In the genomic region with DNA sequence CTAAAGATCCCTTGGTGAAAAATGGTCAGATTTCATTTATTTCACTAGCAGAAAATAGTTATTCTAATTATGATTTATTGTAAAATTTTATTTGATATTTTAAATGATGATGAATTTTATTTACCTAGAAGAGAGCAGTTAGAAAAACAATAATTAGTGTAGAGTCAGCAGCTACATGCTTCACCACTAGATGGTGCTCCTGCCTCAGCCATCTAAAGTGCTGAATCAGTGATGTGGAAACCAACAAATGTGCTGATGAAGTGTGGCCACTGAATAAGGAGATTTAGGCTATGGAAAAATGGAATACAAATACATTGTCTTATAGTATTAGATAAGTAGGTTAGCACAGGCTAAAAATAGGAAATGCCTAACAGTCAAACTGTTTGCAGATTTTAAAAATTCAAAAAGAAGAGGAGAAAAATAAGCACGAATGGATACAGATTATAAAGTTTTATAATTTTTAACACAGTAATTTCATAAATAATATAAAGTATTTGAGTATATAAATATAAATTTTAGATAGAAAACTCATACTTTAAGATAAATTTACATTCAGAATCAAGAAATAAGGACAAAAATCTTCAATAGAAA, we compare ENCODE assay signal across 8 cellular contexts.
DNase-seq lines count a peak whose midpoint lies in the region; ATAC-seq and TF ChIP-seq lines count a peak whose summit lies in the region.

No MANE protein-coding gene starts in this region.

- 79% methylated on average over 1 of the region's 1 CpG for WGBS in liver

- H3K27me3 Mint-ChIP-seq in CD8-positive, alpha-beta memory T cell, result peaks cover 2 to 13% of the 10 kb centered on the region in 2 donors
- H3K27me3 Mint-ChIP-seq in dendritic cell treated with granulocyte-macrophage colony-stimulating factor and Interleukin-4, amounts not matched to agents 40 ng/mL and 50 ng/mL, for 4 days, result no peaks in the 10 kb centered on the region

- TF ChIP-seq RAD21 in liver (IDR thresholded peaks at IDR 0.05), result peak; percentile 99 to 100

- no peaks in the 10 kb centered on the region for H3K9me3 ChIP-seq in CD8-positive, alpha-beta memory T cell (ENCODE audit: low read length)
- H3K9me3 ChIP-seq in liver (ENCODE audit: control insufficient read depth in 4 of 4, low read length in 3 of 4), result no peaks in the 10 kb centered on the region

- DNase-seq in CD8-positive, alpha-beta memory T cell, result peak; percentile 54 to 80 (median 59)
- DNase-seq in NCI-H748 treated with DMSO at 0.1 percent for 48 hours (lab: John Stamatoyannopoulos, UW), result peak; percentile 35
- DNase-seq in activated CD4-positive, alpha-beta T cell treated with anti-CD3 and anti-CD28 coated beads, Interleukin-2, amount 50 U/mL, for 24 hours (ENCODE audit: low read depth in 1 of 2, low spot score in 1 of 2), result peak; percentile 47 to 66
- DNase-seq in stimulated activated CD4-positive, alpha-beta T cell treated with anti-CD3 and anti-CD28 coated beads, TNF-alpha, amount 100 ng/mL, for 24 hours (ENCODE audit: low read depth in 3 of 3), result peak; percentile 41 to 68 (median 63)

- CTCF ChIA-PET in CD8-positive, alpha-beta memory T cell (lab: Charles Lee), result interaction anchor here (0.9 to 6.0 kb wide), 7 partner anchors 10 to 939 kb away, joined by 3 to 40 read pairs (median 3); a partner anchor contains a TSS

- H3K4me1 ChIP-seq in CD8-positive, alpha-beta memory T cell (ENCODE audit: insufficient read depth, low read length), result no peaks in the 10 kb centered on the region
- peaks cover 0 to 9% (median 4%) of the 10 kb centered on the region in 4 donors for H3K4me1 ChIP-seq in liver (ENCODE audit: control insufficient read depth in 4 of 4, insufficient read depth in 4 of 4, low read length in 3 of 4)

- no peaks in the 10 kb centered on the region for H3K27me3 ChIP-seq in CD8-positive, alpha-beta memory T cell (ENCODE audit: insufficient read depth, low read length, poor library complexity, severe bottlenecking)
- no peaks in the 10 kb centered on the region for H3K27me3 ChIP-seq in liver (ENCODE audit: control insufficient read depth in 4 of 4, insufficient read depth in 4 of 4, low read length in 3 of 4)

- H3K4me3 Mint-ChIP-seq in CD8-positive, alpha-beta memory T cell, result no peak overlapping the region
- peak overlapping the region; percentile 32 for H3K4me3 Mint-ChIP-seq in dendritic cell treated with granulocyte-macrophage colony-stimulating factor and Interleukin-4, amounts not matched to agents 40 ng/mL and 50 ng/mL, for 4 days

- no peak overlapping the region for H3K4me3 ChIP-seq in CD8-positive, alpha-beta memory T cell (ENCODE audit: low read length)
- no peak overlapping the region for H3K4me3 ChIP-seq in liver (ENCODE audit: low read depth in 1 of 3, low read length in 3 of 3)

- no peak overlapping the region for H3K27ac ChIP-seq in CD8-positive, alpha-beta memory T cell (ENCODE audit: low read depth, low read length)
- H3K27ac ChIP-seq in liver (ENCODE audit: low read depth in 1 of 2, low read length in 2 of 2), result no peak overlapping the region

- peak; percentile 96 for TF ChIP-seq CTCF in liver (IDR thresholded peaks at IDR 0.05; ENCODE audit: low read depth, low read length, missing input control)

- peak; percentile 55 for ATAC-seq in HG03175 (IDR thresholded peaks at IDR 0.05; ENCODE audit: unreplicated experiment)
- ATAC-seq in HG03442 (IDR thresholded peaks at IDR 0.05; ENCODE audit: unreplicated experiment), result no peak

- H3K4me1 Mint-ChIP-seq in CD8-positive, alpha-beta memory T cell, result peaks cover 3 to 5% (median 4%) of the 10 kb centered on the region in 3 donors
- H3K4me1 Mint-ChIP-seq in dendritic cell treated with granulocyte-macrophage colony-stimulating factor and Interleukin-4, amounts not matched to agents 40 ng/mL and 50 ng/mL, for 4 days (ENCODE audit: low read depth), result peaks cover 26% of the 10 kb centered on the region

- H3K36me3 Mint-ChIP-seq in CD8-positive, alpha-beta memory T cell, result no peaks in the 10 kb centered on the region
- H3K36me3 Mint-ChIP-seq in dendritic cell treated with granulocyte-macrophage colony-stimulating factor and Interleukin-4, amounts not matched to agents 40 ng/mL and 50 ng/mL, for 4 days (ENCODE audit: low read depth), result no peaks in the 10 kb centered on the region

- POLR2A ChIA-PET in CD8-positive, alpha-beta memory T cell (lab: Charles Lee), result no interaction called here

- H3K9ac ChIP-seq in liver (ENCODE audit: low read depth in 1 of 2, low read length in 2 of 2), result no peak overlapping the region

- no peaks in the 10 kb centered on the region for H3K9me3 Mint-ChIP-seq in CD8-positive, alpha-beta memory T cell
- H3K9me3 Mint-ChIP-seq in dendritic cell treated with granulocyte-macrophage colony-stimulating factor and Interleukin-4, amounts not matched to agents 40 ng/mL and 50 ng/mL, for 4 days, result no peaks in the 10 kb centered on the region

- H3K36me3 ChIP-seq in CD8-positive, alpha-beta memory T cell (ENCODE audit: insufficient read depth, low read length), result no peaks in the 10 kb centered on the region
- no peaks in the 10 kb centered on the region for H3K36me3 ChIP-seq in liver (ENCODE audit: control insufficient read depth in 4 of 4, insufficient read depth in 3 of 4, low read depth in 1 of 4, low read length in 3 of 4)

- intact Hi-C loops in dendritic cell treated with granulocyte-macrophage colony-stimulating factor and Interleukin-4, amounts not matched to agents 40 ng/mL and 50 ng/mL, for 4 days (cut with micrococcal nuclease), result loop anchor here (2.0 to 10.0 kb wide), 9 partner anchors 119 to 1899 kb away; a partner anchor contains a TSS

- H3K27ac Mint-ChIP-seq in CD8-positive, alpha-beta memory T cell, result no peak overlapping the region
- H3K27ac Mint-ChIP-seq in dendritic cell treated with granulocyte-macrophage colony-stimulating factor and Interleukin-4, amounts not matched to agents 40 ng/mL and 50 ng/mL, for 4 days, result peak overlapping the region; percentile 70

TF ChIP-seq in liver, 16 proteins besides CTCF, POLR2A, EP300 and RAD21:
- peak in 1 of 2 donors; percentile 8 for TF ChIP-seq RXRA (IDR thresholded peaks at IDR 0.05)
- no peak for TF ChIP-seq GABPA (IDR thresholded peaks at IDR 0.05 in 1 of 2, conservative IDR thresholded peaks at IDR 0.05 in 1 of 2)
- TF ChIP-seq YY1 (IDR thresholded peaks at IDR 0.05), result peak; percentile 25
- TF ChIP-seq, protein P1, sequence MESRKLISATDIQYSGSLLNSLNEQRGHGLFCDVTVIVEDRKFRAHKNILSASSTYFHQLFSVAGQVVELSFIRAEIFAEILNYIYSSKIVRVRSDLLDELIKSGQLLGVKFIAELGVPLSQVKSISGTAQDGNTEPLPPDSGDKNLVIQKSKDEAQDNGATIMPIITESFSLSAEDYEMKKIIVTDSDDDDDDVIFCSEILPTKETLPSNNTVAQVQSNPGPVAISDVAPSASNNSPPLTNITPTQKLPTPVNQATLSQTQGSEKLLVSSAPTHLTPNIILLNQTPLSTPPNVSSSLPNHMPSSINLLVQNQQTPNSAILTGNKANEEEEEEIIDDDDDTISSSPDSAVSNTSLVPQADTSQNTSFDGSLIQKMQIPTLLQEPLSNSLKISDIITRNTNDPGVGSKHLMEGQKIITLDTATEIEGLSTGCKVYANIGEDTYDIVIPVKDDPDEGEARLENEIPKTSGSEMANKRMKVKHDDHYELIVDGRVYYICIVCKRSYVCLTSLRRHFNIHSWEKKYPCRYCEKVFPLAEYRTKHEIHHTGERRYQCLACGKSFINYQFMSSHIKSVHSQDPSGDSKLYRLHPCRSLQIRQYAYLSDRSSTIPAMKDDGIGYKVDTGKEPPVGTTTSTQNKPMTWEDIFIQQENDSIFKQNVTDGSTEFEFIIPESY (IDR thresholded peaks at IDR 0.05), result peak; percentile 14
- no peak for TF ChIP-seq FOXA1 (IDR thresholded peaks at IDR 0.05)
